Comparison of ENCODE assay signal across 22 cellular contexts in the genomic region with DNA sequence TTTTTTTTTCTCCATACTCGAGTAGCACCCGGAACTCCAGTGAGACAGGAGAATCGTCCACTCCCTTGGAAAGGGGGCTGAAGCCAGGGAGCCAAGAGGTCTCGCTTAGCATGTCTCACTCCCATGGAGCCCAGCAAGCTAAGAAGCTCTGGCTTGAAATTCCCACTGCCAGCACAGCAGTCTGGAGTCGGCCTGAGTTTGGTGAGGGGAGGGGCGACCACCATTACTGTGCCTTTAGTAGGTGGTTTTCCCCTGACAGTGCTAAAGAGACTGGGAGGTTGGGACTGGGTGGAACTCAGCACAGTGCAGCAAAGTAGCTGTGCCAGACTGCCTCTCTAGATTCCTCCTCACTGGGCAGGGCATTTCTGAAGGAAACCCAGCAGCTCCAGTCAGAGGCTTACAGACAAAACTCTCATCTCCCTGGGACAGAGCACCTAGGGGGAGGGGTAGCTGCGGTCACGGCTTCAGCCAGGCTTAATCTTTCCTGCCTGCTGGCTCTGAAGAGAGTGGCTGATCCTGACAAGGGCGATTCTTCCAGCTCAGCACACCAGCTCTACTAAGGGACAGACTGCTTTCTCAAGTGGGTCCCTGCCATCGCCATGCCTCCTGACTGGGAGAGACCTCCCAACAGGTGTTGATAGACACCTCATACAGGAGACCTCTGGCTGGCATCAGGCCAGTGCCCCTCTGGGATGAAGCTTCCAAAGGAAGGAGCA.
A peak's percentile ranks its signal among the peaks of the same experiment; 100 is the strongest.
DNase-seq lines count a peak whose midpoint lies in the region; ATAC-seq and TF ChIP-seq lines count a peak whose summit lies in the region.
"Had no signal": no experiment of that assay in that cellular context is flagged by ENCODE, and none has a peak within 500 bp of the region (broad histone marks: within the 10 kb centered on the region; RNA-seq: fewer than 3 reads in every experiment).

No MANE protein-coding gene starts in this region.

- H3K36me3 Mint-ChIP-seq in H9 (ENCODE audit: insufficient read depth in 1 of 3, low read depth in 3 of 3) (peaks cover 38 to 50% (median 40%) of the 10 kb centered on the region in 3 experiments), endodermal cell (ENCODE audit: low read depth) (peaks cover 13% of the 10 kb centered on the region), type B pancreatic cell (peaks cover 11% of the 10 kb centered on the region), Caco-2 (ENCODE audit: insufficient read depth, unreplicated experiment) (no peaks in the 10 kb centered on the region)

- H4K5ac ChIP-seq in H9 (ENCODE audit: insufficient read length, low read depth, low read length) = no peak overlapping the region

- peak; percentile 47 for DNase-seq in H9
- DNase-seq in NT2/D1 (ENCODE audit: low read depth, low spot score) = peak; percentile 9
- DNase-seq in endodermal cell = peak; percentile 84
- DNase-seq in effector memory CD4-positive, alpha-beta T cell = no peak
- DNase-seq in body of pancreas = no peak
- DNase-seq in type B pancreatic cell (ENCODE audit: extremely low spot score, unreplicated experiment) = no peak
- DNase-seq in Caco-2 = no peak
- DNase-seq: colonic mucosa; Kasumi-1; NCI-H1092; NCI-H2081; NCI-H446 treated with DMSO at 0.1 percent for 48 hours; stimulated activated CD4-positive, alpha-beta T cell treated with anti-CD3 and anti-CD28 coated beads, Interleukin-4, amount 100 ng/mL, for 1 hour; stimulated activated naive CD8-positive, alpha-beta T cell treated with anti-CD3 and anti-CD28 coated beads, Interleukin-15, Interleukin-2, amounts not matched to agents 100 U/mL and 50 U/mL, for 24 hours had no signal

- peaks cover 31 to 32% of the 10 kb centered on the region in 2 experiments for H3K4me1 Mint-ChIP-seq in H9
- H3K4me1 Mint-ChIP-seq in endodermal cell = peaks cover 25% of the 10 kb centered on the region
- H3K4me1 Mint-ChIP-seq in type B pancreatic cell (ENCODE audit: unreplicated experiment) = peaks cover 2% of the 10 kb centered on the region
- peaks cover 5% of the 10 kb centered on the region for H3K4me1 Mint-ChIP-seq in Caco-2 (ENCODE audit: low read depth, unreplicated experiment)

- no peak overlapping the region for H3K9ac ChIP-seq in H9 (ENCODE audit: extremely low read depth, insufficient read length, low read length)
- H3K9ac ChIP-seq in NT2/D1 (ENCODE audit: insufficient read length, low read depth) = peak overlapping the region; percentile 59
- no peak overlapping the region for H3K9ac ChIP-seq in endodermal cell (ENCODE audit: extremely low read depth, low read length, poor library complexity, severe bottlenecking)

- H3K23ac ChIP-seq in H9 (ENCODE audit: insufficient read length, low read depth, low read length) = no peak overlapping the region

- ATAC-seq in body of pancreas = no peak
- ATAC-seq: activated naive CD4-positive, alpha-beta T cell treated with anti-CD3 and anti-CD28 coated beads, Interleukin-2, amount 50 U/mL, for 72 hours; stimulated activated naive CD8-positive, alpha-beta T cell treated with anti-CD3 and anti-CD28 coated beads, Interleukin-15, Interleukin-2, amounts not matched to agents 100 U/mL and 50 U/mL, for 24 hours had no signal

- H3K36me3 ChIP-seq in NT2/D1 (ENCODE audit: insufficient read depth, insufficient read length, low read length) = no peaks in the 10 kb centered on the region
- no peaks in the 10 kb centered on the region for H3K36me3 ChIP-seq in endodermal cell (ENCODE audit: control insufficient read depth, insufficient read depth, low read length)
- no peaks in the 10 kb centered on the region for H3K36me3 ChIP-seq in mesodermal cell (ENCODE audit: control insufficient read depth, insufficient read depth, low read length)
- H3K36me3 ChIP-seq in effector memory CD4-positive, alpha-beta T cell (ENCODE audit: control insufficient read depth, insufficient read depth, low read length) = no peaks in the 10 kb centered on the region
- H3K36me3 ChIP-seq in body of pancreas (replicated peaks in 1 of 2; ENCODE audit: insufficient read depth in 1 of 2, low read depth in 2 of 2) = no peaks in the 10 kb centered on the region
- no peaks in the 10 kb centered on the region for H3K36me3 ChIP-seq in Caco-2 (ENCODE audit: control insufficient read depth, insufficient read depth, low read length)
- H3K36me3 ChIP-seq: colonic mucosa, tibial nerve had no signal

- peaks cover 8% of the 10 kb centered on the region; the same call in 1 of the 2 replicates for H3K4me1 ChIP-seq in H9 (ENCODE audit: insufficient read depth, low read length)
- no peaks in the 10 kb centered on the region for H3K4me1 ChIP-seq in NT2/D1 (ENCODE audit: insufficient read depth, insufficient read length)
- peaks cover 14% of the 10 kb centered on the region for H3K4me1 ChIP-seq in endodermal cell (ENCODE audit: control insufficient read depth, insufficient read depth, low read length)
- peaks cover 7% of the 10 kb centered on the region for H3K4me1 ChIP-seq in mesodermal cell (ENCODE audit: control insufficient read depth, insufficient read depth, low read length, poor library complexity, severe bottlenecking)
- no peaks in the 10 kb centered on the region for H3K4me1 ChIP-seq in effector memory CD4-positive, alpha-beta T cell (ENCODE audit: control insufficient read depth, insufficient read depth, low read length, poor library complexity, severe bottlenecking)
- no peaks in the 10 kb centered on the region for H3K4me1 ChIP-seq in body of pancreas
- H3K4me1 ChIP-seq in Caco-2 = no peaks in the 10 kb centered on the region
- H3K4me1 ChIP-seq: colonic mucosa, tibial nerve had no signal

- peak overlapping the region; percentile 82; the same call in 1 of the 2 replicates for H3K14ac ChIP-seq in H9 (ENCODE audit: insufficient read depth, low read length)

- no peak for TF ChIP-seq POLR2A in body of pancreas (IDR thresholded peaks at IDR 0.05)

- H3T11ph ChIP-seq in H9 (ENCODE audit: low read length) = no peak overlapping the region

- no peak overlapping the region for H2BK12ac ChIP-seq in H9 (ENCODE audit: insufficient read length, low read depth, low read length)

- H3K4ac ChIP-seq in H9 (ENCODE audit: low read depth, low read length) = no peak overlapping the region

- BruUV-seq in Caco-2 (replicated peaks; lab: Mats Ljungman, UMichigan) = no TSS peak

- no CpG with 5 or more reads among the region's 10 CpGs for WGBS in H9 (ENCODE audit: extremely low coverage, insufficient read length, low lambda C conversion rate)
- whole genome bisulfite sequencing in endodermal cell (ENCODE audit: insufficient coverage in 1 of 2, insufficient read length in 1 of 2), 2 experiments = 49 to 54% methylated on average over 3 to 10 of the region's 10 CpGs
- 47 to 56% methylated on average over 5 to 6 of the region's 10 CpGs for WGBS in mesodermal cell (ENCODE audit: insufficient coverage in 2 of 2), 2 experiments
- 66 to 77% methylated on average over 10 of the region's 10 CpGs for WGBS in body of pancreas, 2 donors

- no peak overlapping the region for H4K8ac ChIP-seq in H9 (replicated peaks; ENCODE audit: insufficient read length, low read depth, low read length)

- H3K27me3 ChIP-seq in H9 (ENCODE audit: insufficient read depth, low read length) (no peaks in the 10 kb centered on the region), NT2/D1 (ENCODE audit: insufficient read depth, insufficient read length) (no peaks in the 10 kb centered on the region), endodermal cell (ENCODE audit: control insufficient read depth, insufficient read depth, low read length, poor library complexity, severe bottlenecking) (no peaks in the 10 kb centered on the region), body of pancreas (no peaks in the 10 kb centered on the region), Caco-2 (replicated peaks; ENCODE audit: control insufficient read depth, insufficient read depth, low read length) (no peaks in the 10 kb centered on the region)
- H3K27me3 ChIP-seq in effector memory CD4-positive, alpha-beta T cell (replicated peaks; ENCODE audit: control insufficient read depth, insufficient read depth, low read length, poor library complexity, severe bottlenecking) = no peaks in the 10 kb centered on the region
- H3K27me3 ChIP-seq: colonic mucosa, tibial nerve had no signal

- no peak overlapping the region for H2BK20ac ChIP-seq in H9 (ENCODE audit: low read depth, low read length, poor library complexity, severe bottlenecking)

- no peaks in the 10 kb centered on the region for H3K79me2 ChIP-seq in H9 (ENCODE audit: insufficient read depth, low read length)

- no peaks in the 10 kb centered on the region for H3K9me3 ChIP-seq in H9 (ENCODE audit: control insufficient read depth, low read depth, low read length)
- peaks cover 3% of the 10 kb centered on the region; the same call in 1 of the 2 replicates for H3K9me3 ChIP-seq in NT2/D1 (ENCODE audit: insufficient read depth, low read length)
- H3K9me3 ChIP-seq in endodermal cell (ENCODE audit: control insufficient read depth, low read length) = peaks cover 19% of the 10 kb centered on the region
- peaks cover 16% of the 10 kb centered on the region for H3K9me3 ChIP-seq in mesodermal cell (ENCODE audit: control insufficient read depth, low read length)
- H3K9me3 ChIP-seq in effector memory CD4-positive, alpha-beta T cell (ENCODE audit: control insufficient read depth, low read length) = no peaks in the 10 kb centered on the region
- no peaks in the 10 kb centered on the region for H3K9me3 ChIP-seq in body of pancreas
- H3K9me3 ChIP-seq in Caco-2 = no peaks in the 10 kb centered on the region
- H3K9me3 ChIP-seq: colonic mucosa had no signal

- H2BK15ac ChIP-seq in H9 (ENCODE audit: low read depth, low read length) = no peak overlapping the region

- intact Hi-C loops in body of pancreas (cut with DNase I) (no loop called here), Caco-2 (cut with micrococcal nuclease; ENCODE audit: unreplicated experiment) (no loop called here)

- H2BK120ac ChIP-seq in H9 (ENCODE audit: low read depth, low read length, poor library complexity, severe bottlenecking) = no peak overlapping the region

- H3K27me3 Mint-ChIP-seq in H9 (ENCODE audit: low read depth) (no peaks in the 10 kb centered on the region; the same call in 1 of the 2 replicates), endodermal cell (ENCODE audit: insufficient read depth) (peaks cover 2% of the 10 kb centered on the region), type B pancreatic cell (peaks cover 6% of the 10 kb centered on the region), Caco-2 (ENCODE audit: insufficient read depth, unreplicated experiment) (no peaks in the 10 kb centered on the region)
- H3K27me3 Mint-ChIP-seq: progenitor cell of endocrine pancreas had no signal

- H3K4me2 ChIP-seq in H9 (ENCODE audit: insufficient read depth, insufficient read length, low read length) = no peak overlapping the region

- no peak overlapping the region for H4K91ac ChIP-seq in H9 (ENCODE audit: insufficient read length, low read depth, low read length)

- peaks cover 40% of the 10 kb centered on the region in 2 experiments for H3K9me3 Mint-ChIP-seq in H9
- H3K9me3 Mint-ChIP-seq in endodermal cell = peaks cover 38% of the 10 kb centered on the region
- H3K9me3 Mint-ChIP-seq in type B pancreatic cell = peaks cover 20% of the 10 kb centered on the region
- peaks cover 44% of the 10 kb centered on the region for H3K9me3 Mint-ChIP-seq in Caco-2 (ENCODE audit: unreplicated experiment)

- no peaks in the 10 kb centered on the region for H3K79me1 ChIP-seq in H9 (ENCODE audit: insufficient read depth, low read depth, low read length, poor library complexity, severe bottlenecking)

- H2AFZ ChIP-seq in H9 (ENCODE audit: low read length) = peak overlapping the region; percentile 67

- H3K4me3 ChIP-seq in NT2/D1 (ENCODE audit: insufficient read length, low read depth) = no peak overlapping the region
- peak overlapping the region; percentile 50 for H3K4me3 ChIP-seq in endodermal cell (ENCODE audit: low read length)
- H3K4me3 ChIP-seq in mesodermal cell (ENCODE audit: extremely low read depth, insufficient read depth, low read length, poor library complexity, severe bottlenecking) = no peak overlapping the region
- H3K4me3 ChIP-seq in effector memory CD4-positive, alpha-beta T cell (ENCODE audit: insufficient read depth, low read depth, low read length, poor library complexity, severe bottlenecking) = no peak overlapping the region
- no peak overlapping the region for H3K4me3 ChIP-seq in body of pancreas
- no peak overlapping the region for H3K4me3 ChIP-seq in Caco-2 (ENCODE audit: low read depth, low read length)
- H3K4me3 ChIP-seq: colonic mucosa, tibial nerve had no signal

- no peaks in the 10 kb centered on the region for H4K20me1 ChIP-seq in H9 (ENCODE audit: control insufficient read depth, insufficient read depth, insufficient read length)

- CTCF ChIA-PET in Caco-2 (lab: Charles Lee) = no interaction called here

- TF ChIP-seq CTCF in H9 (conservative IDR thresholded peaks at IDR 0.05) (no peak), endodermal cell (conservative IDR thresholded peaks at IDR 0.05) (no peak), body of pancreas (IDR thresholded peaks at IDR 0.05) (no peak), type B pancreatic cell (conservative IDR thresholded peaks at IDR 0.05) (no peak), Caco-2 (IDR thresholded peaks at IDR 0.05; ENCODE audit: insufficient read depth in 1 of 2, low read depth in 1 of 2, low read length in 1 of 2, severe bottlenecking in 1 of 2, unreplicated experiment in 1 of 2) (no peak)

- peak overlapping the region; percentile 19 for H3K18ac ChIP-seq in H9 (ENCODE audit: insufficient read length, low read depth, low read length)

- H2AK5ac ChIP-seq in H9 (ENCODE audit: insufficient read length, low read length) = no peak overlapping the region

- H2BK5ac ChIP-seq in H9 (ENCODE audit: insufficient read length, low read length) = no peak overlapping the region

- no peaks in the 10 kb centered on the region for H3K23me2 ChIP-seq in H9 (ENCODE audit: insufficient read length, low read depth, low read length, poor library complexity, severe bottlenecking)

- H3K4me3 Mint-ChIP-seq in H9 (no peak overlapping the region), endodermal cell (peak overlapping the region; percentile 26), type B pancreatic cell (no peak overlapping the region), Caco-2 (ENCODE audit: unreplicated experiment) (no peak overlapping the region)
- H3K4me3 Mint-ChIP-seq: activated T-helper 1 cell treated with anti-CD3 and anti-CD28 coated beads, Interleukin-12 subunit alpha, Interleukin-12 subunit beta, Interleukin-2, Interleukin-4 antibody, amounts not matched to agents 30 ng/mL and 10 ng/mL and 1 ng/mL, durations not matched to agents 14 hours and 24 hours and 36 hours; neural crest cell had no signal

- POLR2A ChIA-PET in Caco-2 (lab: Charles Lee) = no interaction called here

- no peak overlapping the region for H3K56ac ChIP-seq in H9 (ENCODE audit: insufficient read length, low read depth, low read length)

- H3K27ac ChIP-seq in H9 (ENCODE audit: insufficient read length, low read depth, low read length) = no peak overlapping the region
- H3K27ac ChIP-seq in endodermal cell (ENCODE audit: low read depth, low read length) = no peak overlapping the region
- peak overlapping the region; percentile 57 for H3K27ac ChIP-seq in mesodermal cell (ENCODE audit: low read depth, low read length, severe bottlenecking)
- H3K27ac ChIP-seq in effector memory CD4-positive, alpha-beta T cell (ENCODE audit: insufficient read depth, low read length, poor library complexity, severe bottlenecking) = no peak overlapping the region
- H3K27ac ChIP-seq in body of pancreas = no peak overlapping the region
- H3K27ac ChIP-seq: C4-2B, colonic mucosa, RWPE1, tibial nerve had no signal

- H3K27ac Mint-ChIP-seq in H9 = peak overlapping the region in 1 of 3 experiments; percentile 79; a peak in 1 of 7 replicates
- peak overlapping the region; percentile 87 for H3K27ac Mint-ChIP-seq in endodermal cell
- no peak overlapping the region for H3K27ac Mint-ChIP-seq in type B pancreatic cell
- H3K27ac Mint-ChIP-seq in Caco-2 (ENCODE audit: unreplicated experiment) = no peak overlapping the region
- H3K27ac Mint-ChIP-seq: activated naive CD4-positive, alpha-beta T cell treated with anti-CD3 and anti-CD28 coated beads, Interleukin-2, amount 50 U/mL, for 72 hours; activated T-helper 1 cell treated with anti-CD3 and anti-CD28 coated beads, Interleukin-12 subunit alpha, Interleukin-12 subunit beta, Interleukin-2, Interleukin-4 antibody, amounts not matched to agents 30 ng/mL and 10 ng/mL and 1 ng/mL, durations not matched to agents 14 hours and 24 hours and 36 hours; progenitor cell of endocrine pancreas had no signal

Comparison
In these comparisons a context has a peak if more than half of its experiments do, and no peak if none do; other contexts are left out.
1. DNase-seq: peak in H9 (single experiment), NT2/D1 (single experiment) and endodermal cell (single experiment); none in effector memory CD4-positive, alpha-beta T cell (0 of 3), body of pancreas (0 of 4), type B pancreatic cell (single experiment) and Caco-2 (0 of 2).